9 cellular contexts compared by ENCODE assay signal in the genomic region with DNA sequence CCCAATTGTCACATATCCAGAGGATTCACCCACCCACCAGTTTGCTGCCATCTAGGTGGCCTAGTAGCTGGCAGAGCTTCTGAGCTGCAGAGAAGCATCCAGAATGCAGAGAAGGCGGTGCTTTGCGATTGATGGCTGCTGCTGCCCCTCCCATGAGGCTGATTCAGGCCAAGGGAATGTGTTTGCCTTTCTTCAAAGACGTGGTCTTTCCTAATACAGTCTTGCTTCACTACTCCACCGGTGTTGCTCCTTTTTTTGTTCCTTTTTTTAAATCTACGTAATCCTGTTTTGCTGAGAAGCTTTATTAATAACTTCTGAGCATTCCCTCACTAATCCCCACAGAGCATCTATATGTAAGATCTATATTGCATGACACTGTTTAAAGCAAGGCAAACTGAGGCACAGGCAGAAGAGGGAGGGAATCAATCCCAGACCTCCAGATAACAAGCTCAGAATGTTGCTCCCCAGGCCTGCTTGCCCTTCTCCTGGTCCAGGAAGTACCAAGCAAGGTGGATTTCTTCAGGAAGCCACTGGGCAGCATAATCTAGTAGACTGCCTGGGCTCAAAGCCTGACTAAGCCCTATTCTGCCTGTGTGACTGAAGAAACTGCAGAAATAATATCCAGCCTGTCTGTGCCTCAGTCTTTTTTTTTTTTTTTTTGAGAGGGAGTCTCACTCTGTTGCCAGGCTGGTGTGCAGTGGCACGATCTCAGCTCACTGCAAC.
DNase-seq lines count a peak whose midpoint lies in the region; ATAC-seq and TF ChIP-seq lines count a peak whose summit lies in the region.
"Had no signal": no experiment of that assay in that cellular context is flagged by ENCODE, and none has a peak within 500 bp of the region (broad histone marks: within the 10 kb centered on the region; RNA-seq: fewer than 3 reads in every experiment).

No MANE protein-coding gene starts in this region.

- ATAC-seq in T-helper 17 cell (no peak), HG03460 (IDR thresholded peaks at IDR 0.05; ENCODE audit: unreplicated experiment) (no peak)
- ATAC-seq in activated CD4-positive, alpha-beta T cell treated with anti-CD3 and anti-CD28 coated beads for 36 hours = no peak

- no peaks in the 10 kb centered on the region; the same call in 1 of the 2 replicates for H3K9me3 Mint-ChIP-seq in HFFc6
- no peaks in the 10 kb centered on the region for H3K9me3 Mint-ChIP-seq in activated CD4-positive, alpha-beta T cell treated with anti-CD3 and anti-CD28 coated beads for 36 hours (ENCODE audit: low read depth)

- intact Hi-C loops in tibial artery (cut with DNase I; ENCODE audit: low total_unique reads) = no loop called here
- intact Hi-C loops in activated CD4-positive, alpha-beta T cell treated with anti-CD3 and anti-CD28 coated beads for 36 hours (cut with DNase I, micrococcal nuclease) = loop anchor here in 1 of 2 experiments (5.0 kb wide), 1 partner anchor 229 kb away; no protein-coding TSS in a partner anchor

- no peaks in the 10 kb centered on the region for H3K9me3 ChIP-seq in T-helper 17 cell (ENCODE audit: control insufficient read depth, low read length, poor library complexity, severe bottlenecking)
- H3K9me3 ChIP-seq in tibial artery = no peaks in the 10 kb centered on the region

- H3K27me3 Mint-ChIP-seq in HFFc6 (ENCODE audit: insufficient read depth) = 0 out of 2 replicates have a peak, but pooled peaks cover 5% of the 10 kb centered on the region
- peaks cover 27% of the 10 kb centered on the region for H3K27me3 Mint-ChIP-seq in T-helper 17 cell
- H3K27me3 Mint-ChIP-seq in activated CD4-positive, alpha-beta T cell treated with anti-CD3 and anti-CD28 coated beads for 36 hours = no peaks in the 10 kb centered on the region

- H3K4me1 ChIP-seq in tibial artery = peaks cover 0 to 29% (median 20%) of the 10 kb centered on the region in 4 donors

- CTCF ChIA-PET in activated CD4-positive, alpha-beta T cell treated with anti-CD3 and anti-CD28 coated beads for 36 hours (lab: Charles Lee) = interaction anchor here (1.0 to 1.5 kb wide), 4 partner anchors 24 to 139 kb away, joined by 3 to 5 read pairs (median 3); no protein-coding TSS in a partner anchor

- H3K27ac Mint-ChIP-seq in HFFc6 = peak overlapping the region; percentile 83
- H3K27ac Mint-ChIP-seq in T-helper 17 cell = no peak overlapping the region
- no peak overlapping the region for H3K27ac Mint-ChIP-seq in activated CD4-positive, alpha-beta T cell treated with anti-CD3 and anti-CD28 coated beads for 36 hours

- POLR2A ChIA-PET in activated CD4-positive, alpha-beta T cell treated with anti-CD3 and anti-CD28 coated beads for 36 hours (lab: Charles Lee) = no interaction called here

- DNase-seq in HFFc6 (peak; percentile 73), T-helper 17 cell (no peak), iPS DF 19.7 (ENCODE audit: low read depth, low spot score) (peak; percentile 52), tibial artery (peak; percentile 33 to 74), NCI-H1105 (lab: John Stamatoyannopoulos, UW) (no peak)
- DNase-seq in activated CD4-positive, alpha-beta T cell treated with anti-CD3 and anti-CD28 coated beads for 36 hours = no peak
- DNase-seq in stimulated activated CD4-positive, alpha-beta T cell treated with anti-CD3 and anti-CD28 coated beads, Interleukin-2, amount 100 ng/mL, for 24 hours = no peak
- DNase-seq: NCI-H774 had no signal

- no peaks in the 10 kb centered on the region for H3K27me3 ChIP-seq in tibial artery

- H3K36me3 Mint-ChIP-seq in HFFc6 (ENCODE audit: low read depth) (no peaks in the 10 kb centered on the region), T-helper 17 cell (ENCODE audit: low read depth) (peaks cover 2% of the 10 kb centered on the region)
- no peaks in the 10 kb centered on the region for H3K36me3 Mint-ChIP-seq in activated CD4-positive, alpha-beta T cell treated with anti-CD3 and anti-CD28 coated beads for 36 hours (ENCODE audit: low read depth)

- H3K4me3 Mint-ChIP-seq in HFFc6 (peak overlapping the region; percentile 65), T-helper 17 cell (peak overlapping the region; percentile 25)
- no peak overlapping the region for H3K4me3 Mint-ChIP-seq in activated CD4-positive, alpha-beta T cell treated with anti-CD3 and anti-CD28 coated beads for 36 hours

- H3K4me1 Mint-ChIP-seq in HFFc6 (ENCODE audit: low read depth) (peaks cover 49% of the 10 kb centered on the region), T-helper 17 cell (peaks cover 26% of the 10 kb centered on the region)
- H3K4me1 Mint-ChIP-seq in activated CD4-positive, alpha-beta T cell treated with anti-CD3 and anti-CD28 coated beads for 36 hours = peaks cover 28% of the 10 kb centered on the region

- TF ChIP-seq CTCF in HFFc6 (IDR thresholded peaks at IDR 0.05) (no peak), tibial artery (IDR thresholded peaks at IDR 0.05) (no peak)

- H3K36me3 ChIP-seq in tibial artery = no peaks in the 10 kb centered on the region

- H3K4me3 ChIP-seq in tibial artery = no peak overlapping the region

- H3K27ac ChIP-seq in tibial artery = peak overlapping the region; percentile 65 to 74

Comparison
In these comparisons a context has a peak if more than half of its experiments do, and no peak if none do; other contexts are left out.
1. DNase-seq: peak in HFFc6 (single experiment), iPS DF 19.7 (single experiment) and tibial artery (2 of 2); none in T-helper 17 cell (0 of 3), NCI-H1105 (single experiment), activated CD4-positive, alpha-beta T cell treated with anti-CD3 and anti-CD28 coated beads for 36 hours (single experiment) and stimulated activated CD4-positive, alpha-beta T cell treated with anti-CD3 and anti-CD28 coated beads, Interleukin-2, amount 100 ng/mL, for 24 hours (0 of 2).